18 cellular contexts compared by ENCODE assay signal in the genomic region with DNA sequence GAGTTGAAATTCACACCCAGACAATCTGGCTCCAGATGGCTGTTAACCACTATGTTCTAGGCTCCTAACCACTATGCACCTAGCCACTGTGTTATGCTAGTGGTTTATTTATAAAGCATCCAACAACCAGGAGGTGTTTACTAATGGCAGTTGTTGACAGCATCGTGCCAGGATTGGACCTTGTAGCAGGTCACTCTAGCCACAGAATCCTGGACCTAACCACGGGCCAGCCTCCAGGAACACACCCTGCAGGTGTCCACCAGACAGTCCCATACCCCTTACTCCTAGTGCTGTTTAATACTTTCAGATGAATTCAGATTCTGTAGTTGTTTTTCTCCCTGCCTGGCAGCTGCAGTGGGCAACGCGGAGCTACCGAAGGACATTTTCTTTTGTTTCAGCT. TPM values are rescaled to one million over a fixed set of nuclear protein-coding genes. Genes with fewer than 3 reads are reported as not detected.
DNase-seq lines count a peak whose midpoint lies in the region; TF ChIP-seq lines count a peak whose summit lies in the region.
"Had no signal": no experiment of that assay in that cellular context is flagged by ENCODE, and none has a peak within 500 bp of the region (broad histone marks: within the 10 kb centered on the region; RNA-seq: fewer than 3 reads in every experiment).

No MANE protein-coding gene starts in this region.

- intact Hi-C loops in spleen (cut with DNase I; ENCODE audit: low total_unique reads): loop anchor here (10.0 kb wide), 1 partner anchor 145 kb away; no protein-coding TSS in a partner anchor

- H3K27ac ChIP-seq in spleen (no peak overlapping the region), substantia nigra (ENCODE audit: low read depth, low read length, poor library complexity, severe bottlenecking) (no peak overlapping the region)
- H3K27ac ChIP-seq: 22Rv1, GM23248 had no signal

- TF ChIP-seq POLR2A in spleen (IDR thresholded peaks at IDR 0.05): no peak

- no peaks in the 10 kb centered on the region for H3K36me3 ChIP-seq in spleen

- peak overlapping the region; percentile 92 for H3K27ac Mint-ChIP-seq in mesothelial cell of epicardium
- H3K27ac Mint-ChIP-seq: CD14-positive monocyte; CD8-positive, alpha-beta T cell had no signal

- peaks cover 5% of the 10 kb centered on the region for H3K9me3 Mint-ChIP-seq in mesothelial cell of epicardium
- H3K9me3 Mint-ChIP-seq: CD8-positive, alpha-beta T cell; H9 had no signal

- 60 to 70% (median 65%) methylated on average over 5 of the region's 5 CpGs for WGBS in spleen, 5 donors

- DNase-seq in DMS 273 (lab: John Stamatoyannopoulos, UW; ENCODE audit: unreplicated experiment) (peak; percentile 7), DMS 273 treated with DMSO at 0.1 percent for 48 hours (lab: John Stamatoyannopoulos, UW) (no peak), SW480 (ENCODE audit: low spot score) (peak; percentile 39), mesothelial cell of epicardium (ENCODE audit: low spot score in 2 of 2, unreplicated experiment in 2 of 2) (no peak), spleen (peak; percentile 15), ecto neural progenitor cell (ENCODE audit: low spot score) (no peak), substantia nigra (lab: John Stamatoyannopoulos, UW) (no peak)
- DNase-seq in activated CD4-positive, alpha-beta T cell treated with anti-CD3 and anti-CD28 coated beads, Interleukin-2, amount 50 U/mL, for 48 hours: no peak
- DNase-seq: CD8-positive, alpha-beta T cell; COR-L47; DMS53; GF-D8; GM23248; H9 had no signal

- H3K4me1 Mint-ChIP-seq in mesothelial cell of epicardium: peaks cover 42% of the 10 kb centered on the region

- peaks cover 0 to 97% (median 41%) of the 10 kb centered on the region in 7 donors for H3K27me3 ChIP-seq in spleen (replicated peaks in 1 of 7)

- peaks cover 59% of the 10 kb centered on the region for H3K27me3 Mint-ChIP-seq in mesothelial cell of epicardium (ENCODE audit: low read depth)

- no peak overlapping the region for H3K4me3 ChIP-seq in spleen
- H3K4me3 ChIP-seq: GM23248 had no signal

- no peak for TF ChIP-seq CTCF in mesothelial cell of epicardium (IDR thresholded peaks at IDR 0.05; ENCODE audit: unreplicated experiment)
- TF ChIP-seq CTCF in spleen (IDR thresholded peaks at IDR 0.05 in 8 of 11, conservative IDR thresholded peaks at IDR 0.05 in 3 of 11): no peak

- H3K4me1 ChIP-seq in spleen: peaks cover 4 to 23% (median 16%) of the 10 kb centered on the region in 6 donors

- no peaks in the 10 kb centered on the region for H3K36me3 Mint-ChIP-seq in mesothelial cell of epicardium
- H3K36me3 Mint-ChIP-seq: CD8-positive, alpha-beta T cell had no signal

- H3K9me3 ChIP-seq in spleen: no peaks in the 10 kb centered on the region

- no peak overlapping the region for H3K4me3 Mint-ChIP-seq in mesothelial cell of epicardium
- H3K4me3 Mint-ChIP-seq: CD8-positive, alpha-beta T cell had no signal

RNA-seq across cellular contexts. Expression of gene CUX2, which starts 4.2 kb away (rescaled TPM):
- total RNA-seq in mesothelial cell of epicardium (26.9 to 31.3 TPM (median 28.3 TPM) in 3 replicates), spleen (under 1 TPM in 5 of 7 donors, not detected in 2; 0.06 to 0.44 (median 0.09) TPM)
- under 1 TPM; under 0.01 to 0.07 (median 0.05) TPM for polyA plus RNA-seq in spleen
- total RNA-seq: GM23248, HT-29 had no signal
- polyA plus RNA-seq: BJ, CD14-positive monocyte, GM23248 had no signal

Comparison
In these comparisons a context has a peak if more than half of its experiments do, and no peak if none do; other contexts are left out.
1. DNase-seq: peak in DMS 273 (single experiment), SW480 (single experiment) and spleen (single experiment); none in DMS 273 treated with DMSO at 0.1 percent for 48 hours (single experiment), mesothelial cell of epicardium (0 of 2), ecto neural progenitor cell (single experiment), substantia nigra (0 of 49) and activated CD4-positive, alpha-beta T cell treated with anti-CD3 and anti-CD28 coated beads, Interleukin-2, amount 50 U/mL, for 48 hours (0 of 2).
2. RNA of gene CUX2, which starts 4.2 kb away (total RNA-seq): 26.9 to 31.3 TPM in mesothelial cell of epicardium; 0.06 to 0.44 TPM in spleen; every median in the first group is over 10 times any median in the second.